In genomic region chr12:4911316-4911994, GRCh38 we compare ENCODE assay signal across 14 cellular contexts. TPM values are rescaled to one million over a fixed set of nuclear protein-coding genes. Genes with fewer than 3 reads are reported as not detected.
DNase-seq lines count a peak whose midpoint lies in the region; ATAC-seq, FAIRE-seq and TF ChIP-seq lines count a peak whose summit lies in the region.
"Had no signal": no experiment of that assay in that cellular context is flagged by ENCODE, and none has a peak within 500 bp of the region (broad histone marks: within the 10 kb centered on the region; RNA-seq: fewer than 3 reads in every experiment).

No MANE protein-coding gene starts in this region.

- H2BK120ac ChIP-seq in mesenchymal stem cell (ENCODE audit: low read depth, low read length), result no peak overlapping the region

- H4K91ac ChIP-seq in mesenchymal stem cell (ENCODE audit: low read length), result no peak overlapping the region

- H3K79me2 ChIP-seq in osteoblast (ENCODE audit: insufficient read depth, low read length), result no peaks in the 10 kb centered on the region

- H2BK5ac ChIP-seq in mesenchymal stem cell (ENCODE audit: low read depth, low read length, poor library complexity, severe bottlenecking), result no peak overlapping the region

- no peak overlapping the region for H3K4me2 ChIP-seq in osteoblast (ENCODE audit: insufficient read depth, low read length)
- no peak overlapping the region for H3K4me2 ChIP-seq in mesenchymal stem cell (ENCODE audit: low read length, poor library complexity, severe bottlenecking)

- ATAC-seq in GM21576 (IDR thresholded peaks at IDR 0.05; ENCODE audit: unreplicated experiment), result no peak

- H3K27me3 ChIP-seq in osteoblast (ENCODE audit: insufficient read depth, low read length) (peaks cover 39% of the 10 kb centered on the region), mesenchymal stem cell (ENCODE audit: control insufficient read depth in 1 of 2, insufficient read depth in 1 of 2, low read length in 2 of 2) (peaks cover 45 to 78% of the 10 kb centered on the region in 2 experiments)

- no peak overlapping the region for H3K23ac ChIP-seq in mesenchymal stem cell (ENCODE audit: low read length in 2 of 2)

- H3K27ac ChIP-seq in osteoblast (ENCODE audit: low read depth, low read length) (no peak overlapping the region), mesenchymal stem cell (ENCODE audit: low read length, poor library complexity, severe bottlenecking) (no peak overlapping the region)

- DNase-seq in DMS53 (lab: John Stamatoyannopoulos, UW) (peak; percentile 66), DMS53 treated with DMSO at 0.1 percent for 48 hours (lab: John Stamatoyannopoulos, UW; ENCODE audit: unreplicated experiment) (no peak), GM18507 (ENCODE audit: extremely low spot score, insufficient read length, low read depth) (no peak), cerebellum (ENCODE audit: low spot score) (peak; percentile 42), osteoblast (ENCODE audit: insufficient read length, low spot score, missing footprints) (peak; percentile 45), SK-N-DZ (ENCODE audit: low spot score) (no peak), mesenchymal stem cell (no peak)
- DNase-seq: 8988T, foreskin melanocyte, GOT3, left cardiac atrium, NCI-H187 treated with DMSO at 0.1 percent for 48 hours had no signal

- no peak overlapping the region for H3K14ac ChIP-seq in mesenchymal stem cell (ENCODE audit: low read length in 2 of 2)

- no peak overlapping the region for H3K18ac ChIP-seq in mesenchymal stem cell (ENCODE audit: low read depth in 1 of 2, low read length in 2 of 2)

- H3K4me3 ChIP-seq in osteoblast (ENCODE audit: insufficient read depth, low read length), result no peak overlapping the region
- peak overlapping the region in 1 of 2 experiments; percentile 83 for H3K4me3 ChIP-seq in mesenchymal stem cell (ENCODE audit: insufficient read depth in 1 of 2, low read depth in 1 of 2, low read length in 2 of 2)

- no peak for TF ChIP-seq CTCF in osteoblast (IDR thresholded peaks at IDR 0.05; ENCODE audit: extremely low read depth, low read depth, low read length)

- H3K9ac ChIP-seq in mesenchymal stem cell (ENCODE audit: low read length), result no peak overlapping the region

- H3K9me3 ChIP-seq in osteoblast (ENCODE audit: low read depth, low read length) (no peaks in the 10 kb centered on the region), mesenchymal stem cell (ENCODE audit: control insufficient read depth, low read length) (peaks cover 3% of the 10 kb centered on the region)

- no peak overlapping the region for H4K8ac ChIP-seq in mesenchymal stem cell (ENCODE audit: low read length)

- FAIRE-seq in GM18507 (lab: Jason Lieb, UNC), result peak; percentile 29

- H2AK5ac ChIP-seq in mesenchymal stem cell (ENCODE audit: low read length, severe bottlenecking), result no peak overlapping the region

- H2BK15ac ChIP-seq in mesenchymal stem cell (ENCODE audit: low read depth, poor library complexity, severe bottlenecking), result no peak overlapping the region

- no peaks in the 10 kb centered on the region for H3K79me1 ChIP-seq in mesenchymal stem cell (replicated peaks; ENCODE audit: low read length, poor library complexity, severe bottlenecking)

- 90% methylated on average over 61 of the region's 61 CpGs for WGBS in mesenchymal stem cell

- no peak overlapping the region for H3K4ac ChIP-seq in mesenchymal stem cell (ENCODE audit: low read depth in 1 of 2, low read length in 2 of 2)

- no peak overlapping the region for H2BK12ac ChIP-seq in mesenchymal stem cell (ENCODE audit: low read length in 2 of 2)

- no peaks in the 10 kb centered on the region for H3K4me1 ChIP-seq in osteoblast (ENCODE audit: insufficient read depth, low read length)
- peaks cover 16% of the 10 kb centered on the region for H3K4me1 ChIP-seq in mesenchymal stem cell (ENCODE audit: control insufficient read depth, insufficient read depth, low read depth, low read length)

- H3K36me3 ChIP-seq in osteoblast (ENCODE audit: insufficient read depth, low read length), result no peaks in the 10 kb centered on the region
- no peaks in the 10 kb centered on the region for H3K36me3 ChIP-seq in mesenchymal stem cell (ENCODE audit: control insufficient read depth in 1 of 2, insufficient read depth in 2 of 2, low read depth in 1 of 2, low read length in 2 of 2)

- no peaks in the 10 kb centered on the region for H4K20me1 ChIP-seq in osteoblast (ENCODE audit: insufficient read depth, low read length)

- H2AFZ ChIP-seq in osteoblast (ENCODE audit: low read length), result no peak overlapping the region
- H2AFZ ChIP-seq in mesenchymal stem cell (ENCODE audit: low read depth, low read length), result no peak overlapping the region

RNA-seq across cellular contexts. Expression of gene KCNA1, which starts 1.8 kb away (rescaled TPM):
- total RNA-seq in cerebellum, result 15.8 TPM
- total RNA-seq in osteoblast, result under 0.01 TPM in 1 of 2 replicates, not detected in the other
- polyA plus RNA-seq in SK-N-DZ (2014; cell fraction: cytosol; rRNA removed), result not detected in 2 replicates
- polyA plus RNA-seq in SK-N-DZ (2014; cell fraction: nucleus; rRNA removed), result not detected in 2 replicates
- polyA plus RNA-seq in mesenchymal stem cell (2013, experiment 1 of 2), result under 0.01 TPM
- polyA plus RNA-seq in mesenchymal stem cell (2013, experiment 2 of 2), result not detected
- total RNA-seq: left cardiac atrium; T-helper 2 cell treated with Interferon-gamma antibody and Interleukin-4, amounts not matched to agents 100 ng/mL and 5 ng/mL, for 36 hours had no signal

Comparison
In these comparisons a context has a peak if more than half of its experiments do, and no peak if none do; other contexts are left out.
1. DNase-seq: peak in DMS53 (single experiment), cerebellum (single experiment) and osteoblast (single experiment); none in DMS53 treated with DMSO at 0.1 percent for 48 hours (single experiment), GM18507 (single experiment), SK-N-DZ (single experiment) and mesenchymal stem cell (single experiment).
2. RNA of gene KCNA1, which starts 1.8 kb away (total RNA-seq): 15.8 TPM in cerebellum (single experiment); under 0.01 TPM in osteoblast; every median in the first group is over 10 times any median in the second.